ENCODE assay signal across 18 cellular contexts in genomic region chr5:1780621-1780945, GRCh38. TPM values are rescaled to one million over a fixed set of nuclear protein-coding genes. Genes with fewer than 3 reads are reported as not detected.
DNase-seq lines count a peak whose midpoint lies in the region; ATAC-seq and TF ChIP-seq lines count a peak whose summit lies in the region.
"Had no signal": no experiment of that assay in that cellular context is flagged by ENCODE, and none has a peak within 500 bp of the region (broad histone marks: within the 10 kb centered on the region; RNA-seq: fewer than 3 reads in every experiment).

No MANE protein-coding gene starts in this region.

- no peak overlapping the region for H3K9ac ChIP-seq in neuronal stem cell (ENCODE audit: low read depth, low read length, poor library complexity)

- H3K79me1 ChIP-seq in neuronal stem cell (ENCODE audit: low read depth, low read length): no peaks in the 10 kb centered on the region

- H2AK5ac ChIP-seq in neuronal stem cell (ENCODE audit: low read depth, low read length): peak overlapping the region; percentile 91

- no peaks in the 10 kb centered on the region for H3K4me1 ChIP-seq in ACC112 (ENCODE audit: control insufficient read depth, insufficient read depth, low read length, unreplicated experiment)
- peaks cover 0 to 7% of the 10 kb centered on the region in 2 donors for H3K4me1 ChIP-seq in neuronal stem cell (ENCODE audit: control insufficient read depth in 2 of 2, insufficient read depth in 1 of 2, low read depth in 1 of 2, low read length in 2 of 2)
- H3K4me1 ChIP-seq in gastroesophageal sphincter: no peaks in the 10 kb centered on the region
- H3K4me1 ChIP-seq: A549 had no signal

- H2BK120ac ChIP-seq in neuronal stem cell (ENCODE audit: low read depth, low read length): no peak overlapping the region

- H2BK12ac ChIP-seq in neuronal stem cell (ENCODE audit: low read length): no peak overlapping the region

- H3K36me3 Mint-ChIP-seq in T-helper 17 cell (ENCODE audit: low read depth): no peaks in the 10 kb centered on the region
- H3K36me3 Mint-ChIP-seq: CD4-positive, alpha-beta memory T cell had no signal

- TF ChIP-seq EP300 in gastroesophageal sphincter (IDR thresholded peaks at IDR 0.05): no peak

- H3K4me1 Mint-ChIP-seq in T-helper 17 cell: peaks cover 7% of the 10 kb centered on the region
- H3K4me1 Mint-ChIP-seq: H9 had no signal

- H3K4me2 ChIP-seq in neuronal stem cell (ENCODE audit: insufficient read depth, low read length, poor library complexity, severe bottlenecking): no peak overlapping the region
- H3K4me2 ChIP-seq: A549 had no signal

- H2BK15ac ChIP-seq in neuronal stem cell (ENCODE audit: low read length): no peak overlapping the region

- no CpG with 5 or more reads among the region's 6 CpGs for WGBS in neuronal stem cell (ENCODE audit: extremely low coverage in 2 of 2, insufficient read length in 2 of 2, insufficient replicate concordance in 1 of 2), 2 donors
- 78% methylated on average over 4 of the region's 6 CpGs; no CpG with 5 or more reads in 1 of the 2 donors for WGBS in gastroesophageal sphincter (ENCODE audit: low coverage in 1 of 2), 2 donors

- H3K4ac ChIP-seq in neuronal stem cell (ENCODE audit: low read length): no peak overlapping the region

- peak overlapping the region; percentile 11 for H3K27ac Mint-ChIP-seq in T-helper 17 cell
- H3K27ac Mint-ChIP-seq: CD4-positive, alpha-beta memory T cell; H9 had no signal

- DNase-seq in T-helper 17 cell (no peak), fibroblast of the aortic adventitia (ENCODE audit: low read depth) (peak; percentile 43), neuronal stem cell (ENCODE audit: low spot score) (no peak), cortex of kidney (lab: John Stamatoyannopoulos, UW) (no peak), NCI-H446 treated with DMSO at 0.1 percent for 48 hours (lab: John Stamatoyannopoulos, UW) (no peak)
- DNase-seq: 8988T; C1 segment of cervical spinal cord; Calu3; CD4-positive, alpha-beta memory T cell; COR-L47; DMS53; DMS79 treated with DMSO at 0.1 percent for 48 hours; GF-D8; H9 had no signal

- peaks cover 8% of the 10 kb centered on the region for H3K27me3 Mint-ChIP-seq in T-helper 17 cell

- H3K27ac ChIP-seq in ACC112 (ENCODE audit: low read depth, low read length): no peak overlapping the region
- no peak overlapping the region for H3K27ac ChIP-seq in neuronal stem cell (replicated peaks; ENCODE audit: low read length)
- H3K27ac ChIP-seq in gastroesophageal sphincter: no peak overlapping the region
- H3K27ac ChIP-seq: A549 had no signal

- H3K4me3 ChIP-seq in ACC112 (ENCODE audit: low read depth, low read length) (no peak overlapping the region), fibroblast of the aortic adventitia (ENCODE audit: low read depth, low read length) (no peak overlapping the region), neuronal stem cell (ENCODE audit: low read length in 2 of 2) (no peak overlapping the region), gastroesophageal sphincter (no peak overlapping the region)
- H3K4me3 ChIP-seq: A549 had no signal

- H2AFZ ChIP-seq in ACC112 (ENCODE audit: low read length, unreplicated experiment): peak overlapping the region; percentile 14
- H2AFZ ChIP-seq in neuronal stem cell (ENCODE audit: low read length): no peak overlapping the region

- H2BK5ac ChIP-seq in neuronal stem cell (ENCODE audit: low read length): no peak overlapping the region

- no peaks in the 10 kb centered on the region for H3K36me3 ChIP-seq in ACC112 (ENCODE audit: insufficient read depth, low read length)
- no peaks in the 10 kb centered on the region for H3K36me3 ChIP-seq in neuronal stem cell (replicated peaks in 1 of 2; ENCODE audit: control insufficient read depth in 2 of 2, insufficient read depth in 2 of 2, low read length in 2 of 2)
- H3K36me3 ChIP-seq in gastroesophageal sphincter: no peaks in the 10 kb centered on the region

- H4K91ac ChIP-seq in neuronal stem cell (ENCODE audit: low read depth, low read length, poor library complexity): no peak overlapping the region

- H3K18ac ChIP-seq in neuronal stem cell (ENCODE audit: low read length): no peak overlapping the region

- no peak for TF ChIP-seq POLR2A in gastroesophageal sphincter (IDR thresholded peaks at IDR 0.05)

- H3K27me3 ChIP-seq in ACC112 (ENCODE audit: insufficient read depth, low read length) (no peaks in the 10 kb centered on the region), neuronal stem cell (ENCODE audit: control insufficient read depth in 3 of 3, insufficient read depth in 3 of 3, low read depth in 1 of 3, low read length in 3 of 3) (no peaks in the 10 kb centered on the region), gastroesophageal sphincter (peaks cover 46% of the 10 kb centered on the region)

- no peak overlapping the region for H3K23ac ChIP-seq in neuronal stem cell (ENCODE audit: low read depth, low read length, poor library complexity)

- H3K9me3 ChIP-seq in T-helper 17 cell (ENCODE audit: control insufficient read depth, low read length, poor library complexity, severe bottlenecking) (no peaks in the 10 kb centered on the region), neuronal stem cell (replicated peaks in 1 of 2; ENCODE audit: control insufficient read depth in 2 of 2, insufficient read depth in 1 of 2, low read depth in 1 of 2, low read length in 2 of 2) (peaks cover 0 to 3% of the 10 kb centered on the region in 2 donors), gastroesophageal sphincter (no peaks in the 10 kb centered on the region)
- H3K9me3 ChIP-seq: A549 had no signal

- no peak for TF ChIP-seq CTCF in fibroblast of the aortic adventitia (IDR thresholded peaks at IDR 0.05; ENCODE audit: insufficient read depth, low read length)
- no peak for TF ChIP-seq CTCF in gastroesophageal sphincter (IDR thresholded peaks at IDR 0.05)

- ATAC-seq in T-helper 17 cell (no peak), gastroesophageal sphincter (no peak)
- ATAC-seq: A549, HCT116 had no signal

- no peaks in the 10 kb centered on the region for H3K79me2 ChIP-seq in ACC112 (ENCODE audit: control insufficient read depth, insufficient read depth, low read length, unreplicated experiment)

- no peak overlapping the region for H3K14ac ChIP-seq in neuronal stem cell (ENCODE audit: low read length)

- no peak overlapping the region for H4K8ac ChIP-seq in neuronal stem cell (ENCODE audit: low read depth, low read length)

- H3K4me3 Mint-ChIP-seq in T-helper 17 cell: no peak overlapping the region
- H3K4me3 Mint-ChIP-seq: CD4-positive, alpha-beta memory T cell; H9 had no signal

RNA-seq across cellular contexts. Expression of gene MRPL36, which starts 19.1 kb away (rescaled TPM):
- 10 to 100 TPM; 12.3 to 17.7 TPM for total RNA-seq in T-helper 17 cell
- 3.8 and 47.9 TPM in 2 replicates for total RNA-seq in fibroblast of the aortic adventitia (ENCODE audit: low replicate concordance)
- polyA plus RNA-seq in neuronal stem cell (2013, experiment 1 of 2): 54.5 TPM
- polyA plus RNA-seq in neuronal stem cell (2013, experiment 2 of 2): 56.1 TPM
- total RNA-seq in gastroesophageal sphincter: 10 to 100 TPM; 37.7 to 63.4 (median 46.7) TPM

RNA-seq across cellular contexts. Expression of gene NDUFS6, which starts 20.6 kb away (rescaled TPM):
- 10 to 100 TPM; 15.2 to 24.7 TPM for total RNA-seq in T-helper 17 cell
- total RNA-seq in fibroblast of the aortic adventitia (ENCODE audit: low replicate concordance): 30.9 and 39.0 TPM in 2 replicates
- 149 TPM for polyA plus RNA-seq in neuronal stem cell (2013, experiment 1 of 2)
- 147 TPM for polyA plus RNA-seq in neuronal stem cell (2013, experiment 2 of 2)
- 10 to 100 TPM; 44.6 to 82.9 (median 51.6) TPM for total RNA-seq in gastroesophageal sphincter
